In genomic region chr11:14544611-14545010, GRCh38 we compare ENCODE assay signal across 9 cellular contexts. TPM values are rescaled to one million over a fixed set of nuclear protein-coding genes. Genes with fewer than 3 reads are reported as not detected.
DNase-seq lines count a peak whose midpoint lies in the region; ATAC-seq and TF ChIP-seq lines count a peak whose summit lies in the region.
"Had no signal": no experiment of that assay in that cellular context is flagged by ENCODE, and none has a peak within 500 bp of the region (broad histone marks: within the 10 kb centered on the region; RNA-seq: fewer than 3 reads in every experiment).

No MANE protein-coding gene starts in this region.

- peak; percentile 95 for ATAC-seq in GM18511 (IDR thresholded peaks at IDR 0.05; ENCODE audit: unreplicated experiment)
- ATAC-seq: esophagus mucosa had no signal

- in situ Hi-C loops in HAP-1 (cut with MboI; ENCODE audit: low sequenced_read_pairs), result no loop called here

- TF ChIP-seq CTCF in fibroblast of mammary gland (conservative IDR thresholded peaks at IDR 0.05; ENCODE audit: control insufficient read depth, insufficient read depth, low read depth, low read length), result no peak

- no peaks in the 10 kb centered on the region for H3K9me3 ChIP-seq in HAP-1

- H3K4me3 ChIP-seq in fibroblast of mammary gland (ENCODE audit: control insufficient read depth, low read depth, low read length), result no peak overlapping the region
- no peak overlapping the region for H3K4me3 ChIP-seq in H7 (ENCODE audit: insufficient read depth, low read depth, low read length)
- H3K4me3 ChIP-seq in HAP-1, result no peak overlapping the region

- H3K36me3 ChIP-seq in H7 (replicated peaks; ENCODE audit: control insufficient read depth, insufficient read depth, low read length) (no peaks in the 10 kb centered on the region), HAP-1 (replicated peaks) (no peaks in the 10 kb centered on the region)

- DNase-seq in H4 (ENCODE audit: low spot score), result peak; percentile 88
- DNase-seq in Kasumi-1 (lab: John Stamatoyannopoulos, UW), result peak; percentile 41 to 61
- DNase-seq in fibroblast of mammary gland (ENCODE audit: low read depth), result peak; percentile 74
- no peak for DNase-seq in DMS 273 (lab: John Stamatoyannopoulos, UW; ENCODE audit: unreplicated experiment)
- DNase-seq in H7, result no peak
- DNase-seq in SK-N-DZ (ENCODE audit: low spot score), result no peak
- no peak for DNase-seq in HAP-1 (ENCODE audit: low spot score in 2 of 2)

- H3K27me3 ChIP-seq in H7 (ENCODE audit: control insufficient read depth, insufficient read depth, low read length), result no peaks in the 10 kb centered on the region
- no peaks in the 10 kb centered on the region for H3K27me3 ChIP-seq in HAP-1 (ENCODE audit: low read depth)

- H3K4me1 ChIP-seq in HAP-1, result peaks cover 17% of the 10 kb centered on the region

RNA-seq across cellular contexts. Expression of gene PSMA1, which starts 24.4 kb away (rescaled TPM):
- 566 and 642 TPM in 2 replicates for total RNA-seq in H4 (2014; rRNA removed; shearing (Covaris generic))
- 214 and 252 TPM in 2 replicates for total RNA-seq in H7 (2014; rRNA removed; shearing (Covaris generic))
- 274 and 296 TPM in 2 replicates for polyA plus RNA-seq in SK-N-DZ (2014; cell fraction: cytosol; rRNA removed)
- polyA plus RNA-seq in SK-N-DZ (2014; cell fraction: nucleus; rRNA removed), result 548 and 556 TPM in 2 replicates

RNA-seq across cellular contexts. Expression of gene COPB1, which starts 45.0 kb away (rescaled TPM):
- 319 and 353 TPM in 2 replicates for total RNA-seq in H4 (2014; rRNA removed; shearing (Covaris generic))
- 157 and 184 TPM in 2 replicates for total RNA-seq in H7 (2014; rRNA removed; shearing (Covaris generic))
- 120 and 140 TPM in 2 replicates for polyA plus RNA-seq in SK-N-DZ (2014; cell fraction: cytosol; rRNA removed)
- polyA plus RNA-seq in SK-N-DZ (2014; cell fraction: nucleus; rRNA removed), result 64.0 and 70.7 TPM in 2 replicates

Comparison
In these comparisons a context has a peak if more than half of its experiments do, and no peak if none do; other contexts are left out.
1. DNase-seq: peak in H4 (single experiment), Kasumi-1 (2 of 2) and fibroblast of mammary gland (single experiment); none in DMS 273 (single experiment), H7 (single experiment), SK-N-DZ (single experiment) and HAP-1 (0 of 2).